Comparison of ENCODE assay signal across 8 cellular contexts in genomic region chr2:191846787-191847620, GRCh38. TPM values are rescaled to one million over a fixed set of nuclear protein-coding genes. Genes with fewer than 3 reads are reported as not detected.
DNase-seq lines count a peak whose midpoint lies in the region; ATAC-seq and TF ChIP-seq lines count a peak whose summit lies in the region.

A gene with protein sequence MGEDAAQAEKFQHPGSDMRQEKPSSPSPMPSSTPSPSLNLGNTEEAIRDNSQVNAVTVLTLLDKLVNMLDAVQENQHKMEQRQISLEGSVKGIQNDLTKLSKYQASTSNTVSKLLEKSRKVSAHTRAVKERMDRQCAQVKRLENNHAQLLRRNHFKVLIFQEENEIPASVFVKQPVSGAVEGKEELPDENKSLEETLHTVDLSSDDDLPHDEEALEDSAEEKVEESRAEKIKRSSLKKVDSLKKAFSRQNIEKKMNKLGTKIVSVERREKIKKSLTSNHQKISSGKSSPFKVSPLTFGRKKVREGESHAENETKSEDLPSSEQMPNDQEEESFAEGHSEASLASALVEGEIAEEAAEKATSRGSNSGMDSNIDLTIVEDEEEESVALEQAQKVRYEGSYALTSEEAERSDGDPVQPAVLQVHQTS (minus strand): TSS chr2:191847088. CDS start chr2:191846925, 163 bp downstream.

- TF ChIP-seq CTCF in testis (IDR thresholded peaks at IDR 0.05): no peak
- TF ChIP-seq CTCF in CD4-positive, alpha-beta T cell (IDR thresholded peaks at IDR 0.05): no peak

- POLR2A ChIA-PET in CD4-positive, alpha-beta T cell (lab: Charles Lee): no interaction called here

- H3K9me3 Mint-ChIP-seq in CD4-positive, alpha-beta T cell: no peaks in the 10 kb centered on the region

- no peak within 1 kb of the TSS for H3K4me3 Mint-ChIP-seq in CD4-positive, alpha-beta T cell

- peaks cover 11% of the 10 kb centered on the region for H3K4me1 Mint-ChIP-seq in CD4-positive, alpha-beta T cell (ENCODE audit: low read depth)

- WGBS in testis, 2 donors: 3 to 10% methylated on average over 10 to 16 of the region's 16 CpGs

- no peaks in the 10 kb centered on the region for H3K36me3 ChIP-seq in testis (ENCODE audit: low read depth, missing control alignments)

- TF ChIP-seq POLR2A in testis (IDR thresholded peaks at IDR 0.05): no peak

- intact Hi-C loops in testis (cut with DNase I; ENCODE audit: low total_unique reads): no loop called here
- intact Hi-C loops in CD4-positive, alpha-beta T cell (cut with DNase I, micrococcal nuclease): no loop called here

- H3K4me3 ChIP-seq in testis: peak within 1 kb of the TSS; percentile 47 to 48

- H3K9me3 ChIP-seq in testis: no peaks in the 10 kb centered on the region
- no peaks in the 10 kb centered on the region for H3K9me3 ChIP-seq in CD4-positive, alpha-beta T cell (ENCODE audit: control insufficient read depth, low read length)

- H3K4me1 ChIP-seq in testis: peaks cover 14% of the 10 kb centered on the region

- H3K27ac Mint-ChIP-seq in CD4-positive, alpha-beta T cell: no peak within 1 kb of the TSS

- H3K27me3 Mint-ChIP-seq in CD4-positive, alpha-beta T cell: peaks cover 64% of the 10 kb centered on the region

- peak; percentile 65 for DNase-seq in Daoy (ENCODE audit: low read depth)
- peak; percentile 87 for DNase-seq in brain pericyte (ENCODE audit: low read depth, low spot score)
- peak; percentile 55 for DNase-seq in left kidney (ENCODE audit: low read depth, low spot score)
- DNase-seq in testis: peak; percentile 51
- no peak for DNase-seq in CD4-positive, alpha-beta T cell
- DNase-seq in Ammon's horn (ENCODE audit: low spot score): no peak

- CTCF ChIA-PET in CD4-positive, alpha-beta T cell (lab: Charles Lee): no interaction called here

- no peaks in the 10 kb centered on the region for H3K27me3 ChIP-seq in testis
- peaks cover 25% of the 10 kb centered on the region for H3K27me3 ChIP-seq in CD4-positive, alpha-beta T cell (ENCODE audit: control insufficient read depth, insufficient read depth, low read length)

- no peaks in the 10 kb centered on the region for H3K36me3 Mint-ChIP-seq in CD4-positive, alpha-beta T cell (ENCODE audit: low read depth)

- H3K27ac ChIP-seq in testis: peak within 1 kb of the TSS in 1 of 2 donors; percentile 44
- H3K27ac ChIP-seq in CD4-positive, alpha-beta T cell (ENCODE audit: low read depth, low read length): no peak within 1 kb of the TSS

- ATAC-seq in HG02973 (IDR thresholded peaks at IDR 0.05; ENCODE audit: unreplicated experiment) (peak; percentile 49), HG03457 (IDR thresholded peaks at IDR 0.05; ENCODE audit: unreplicated experiment) (no peak)
- ATAC-seq in CD4-positive, alpha-beta T cell (ENCODE audit: poor library complexity): no peak

RNA-seq across cellular contexts. Expression of the gene that starts here (rescaled TPM):
- 0.06 TPM in 1 of 2 replicates, not detected in the other for total RNA-seq in Daoy (2014; rRNA removed; shearing (Covaris generic))
- 1 to 10 TPM; 4.1 to 5.1 TPM for total RNA-seq in testis
- polyA plus RNA-seq in testis (ENCODE audit: insufficient read depth, low read depth, low replicate concordance): 3.3 TPM
- total RNA-seq in CD4-positive, alpha-beta T cell: under 1 TPM; 0.14 to 0.16 TPM

Comparison
In these comparisons a context has a peak if more than half of its experiments do, and no peak if none do; other contexts are left out.
1. Peak in DNase-seq in Daoy; RNA of the gene not detected or under 1 TPM.
2. DNase-seq: peak in brain pericyte (single experiment), left kidney (single experiment) and testis (single experiment); none in CD4-positive, alpha-beta T cell (0 of 10) and Ammon's horn (single experiment).